Comparison of ENCODE assay signal across 13 cellular contexts in genomic region chrX:97909245-97909644, GRCh38.
A peak's percentile ranks its signal among the peaks of the same experiment; 100 is the strongest.
DNase-seq lines count a peak whose midpoint lies in the region; ATAC-seq and TF ChIP-seq lines count a peak whose summit lies in the region.
"Had no signal": no experiment of that assay in that cellular context is flagged by ENCODE, and none has a peak within 500 bp of the region (broad histone marks: within the 10 kb centered on the region; RNA-seq: fewer than 3 reads in every experiment).

No MANE protein-coding gene starts in this region.

- ATAC-seq in GM18867 (IDR thresholded peaks at IDR 0.05; ENCODE audit: unreplicated experiment) (peak; percentile 97), GM21723 (IDR thresholded peaks at IDR 0.05; ENCODE audit: unreplicated experiment) (peak; percentile 100), HG03354 (IDR thresholded peaks at IDR 0.05; ENCODE audit: poor library complexity, severe bottlenecking, unreplicated experiment) (peak; percentile 95)
- ATAC-seq: K562, upper lobe of right lung had no signal

- H3K9me3 ChIP-seq in BE2C: no peaks in the 10 kb centered on the region
- H3K9me3 ChIP-seq in adrenal gland (replicated peaks in 1 of 3): peaks cover 0 to 3% (median 0%) of the 10 kb centered on the region in 3 donors
- H3K9me3 ChIP-seq: upper lobe of right lung had no signal

- intact Hi-C loops in adrenal gland (cut with DNase I): no loop called here

- TF ChIP-seq CTCF in BE2C (IDR thresholded peaks at IDR 0.05; ENCODE audit: low read depth, low read length) (no peak), adrenal gland (IDR thresholded peaks at IDR 0.05) (no peak)

- H3K4me3 ChIP-seq in BE2C (ENCODE audit: low read depth, low read length): no peak overlapping the region
- H3K4me3 ChIP-seq in adrenal gland: no peak overlapping the region
- H3K4me3 ChIP-seq: K562, upper lobe of right lung had no signal

- no peak for TF ChIP-seq POLR2A in adrenal gland (IDR thresholded peaks at IDR 0.05)

- WGBS in adrenal gland, 4 donors: 63 to 68% (median 66%) methylated on average over 3 of the region's 3 CpGs

- no peaks in the 10 kb centered on the region for H3K4me1 ChIP-seq in BE2C
- no peaks in the 10 kb centered on the region for H3K4me1 ChIP-seq in adrenal gland (replicated peaks in 1 of 2)
- H3K4me1 ChIP-seq: parathyroid adenoma, upper lobe of right lung had no signal

- DNase-seq in SKM-1 treated with dmso at 0.1 percent for 144 hours (lab: John Stamatoyannopoulos, UW; ENCODE audit: unreplicated experiment): peak; percentile 54
- DNase-seq in BE2C: no peak
- DNase-seq in adrenal gland: no peak
- DNase-seq in hypothalamus (lab: John Stamatoyannopoulos, UW): no peak
- DNase-seq in activated naive CD4-positive, alpha-beta T cell (lab: John Stamatoyannopoulos, UW): no peak
- DNase-seq: NCI-H82, T1000, upper lobe of right lung had no signal

- no peaks in the 10 kb centered on the region for H3K27me3 ChIP-seq in BE2C
- peaks cover 10% of the 10 kb centered on the region for H3K27me3 ChIP-seq in adrenal gland
- H3K27me3 ChIP-seq: upper lobe of right lung had no signal

- H3K27ac ChIP-seq in adrenal gland: no peak overlapping the region
- H3K27ac ChIP-seq: parathyroid adenoma, upper lobe of right lung had no signal

- H3K36me3 ChIP-seq in BE2C (no peaks in the 10 kb centered on the region), adrenal gland (replicated peaks in 1 of 2) (no peaks in the 10 kb centered on the region)
- H3K36me3 ChIP-seq: upper lobe of right lung had no signal
